1 cellular context compared by ENCODE assay signal in genomic region chr10:133394801-133395221, GRCh38.
TF ChIP-seq lines count a peak whose summit lies in the region.

No MANE protein-coding gene starts in this region.

TF ChIP-seq in HCT116, 20 proteins besides CTCF, POLR2A, EP300 and RAD21:
- TF ChIP-seq, protein P1, sequence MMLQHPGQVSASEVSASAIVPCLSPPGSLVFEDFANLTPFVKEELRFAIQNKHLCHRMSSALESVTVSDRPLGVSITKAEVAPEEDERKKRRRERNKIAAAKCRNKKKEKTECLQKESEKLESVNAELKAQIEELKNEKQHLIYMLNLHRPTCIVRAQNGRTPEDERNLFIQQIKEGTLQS (IDR thresholded peaks at IDR 0.05), result no peak
TF ChIP-seq in HCT116: peak in this region for 0.
